ENCODE assay signal across 8 cellular contexts in the genomic region with DNA sequence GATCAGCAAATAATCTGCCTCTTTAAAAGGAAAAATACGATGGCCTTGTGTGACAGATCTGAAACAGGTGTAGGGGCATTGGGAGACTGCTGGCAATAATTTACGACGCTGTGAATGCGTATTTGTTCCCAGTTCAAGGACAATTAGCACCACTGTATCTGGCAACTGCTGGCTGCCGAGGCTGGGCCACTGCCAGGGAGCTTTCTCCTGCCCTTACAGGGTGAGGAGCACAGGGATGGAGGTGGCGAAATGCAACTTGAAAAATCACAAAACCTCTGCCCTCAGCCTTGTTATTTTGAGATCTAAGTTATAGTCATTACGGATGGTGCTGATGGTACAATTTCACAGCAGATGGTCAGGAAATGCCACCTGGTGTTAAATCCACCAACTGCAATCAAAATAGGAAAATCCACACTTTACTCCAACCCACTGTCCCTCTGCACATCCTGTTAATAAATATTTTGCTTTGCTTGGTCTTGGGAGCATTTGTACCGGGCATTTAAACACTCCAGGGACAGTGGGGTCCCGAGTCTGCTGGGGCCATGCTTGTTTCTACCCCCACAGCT. TPM values are rescaled to one million over a fixed set of nuclear protein-coding genes. Genes with fewer than 3 reads are reported as not detected.
DNase-seq lines count a peak whose midpoint lies in the region; ATAC-seq and TF ChIP-seq lines count a peak whose summit lies in the region.

No MANE protein-coding gene starts in this region.

- ATAC-seq in activated CD8-positive, alpha-beta T cell treated with anti-CD3 and anti-CD28 coated beads for 36 hours = no peak
- no peak for ATAC-seq in HG03469 (IDR thresholded peaks at IDR 0.05; ENCODE audit: unreplicated experiment)

- DNase-seq in AG10803 (ENCODE audit: low read depth) (no peak), NCI-H1092 treated with DMSO at 0.1 percent for 48 hours (lab: John Stamatoyannopoulos, UW) (peak; percentile 45), astrocyte of the cerebellum (ENCODE audit: low read depth) (no peak), kidney epithelial cell (ENCODE audit: low read depth) (no peak), HUDEP-2 (lab: John Stamatoyannopoulos, UW; ENCODE audit: unreplicated experiment in 76 of 76) (no peak)
- DNase-seq in activated CD8-positive, alpha-beta T cell treated with anti-CD3 and anti-CD28 coated beads for 36 hours = no peak
- no peak for DNase-seq in stimulated activated CD4-positive, alpha-beta T cell treated with anti-CD3 and anti-CD28 coated beads, Interleukin-2, amount 100 ng/mL, for 48 hours

- no peaks in the 10 kb centered on the region for H3K9me3 Mint-ChIP-seq in activated CD8-positive, alpha-beta T cell treated with anti-CD3 and anti-CD28 coated beads for 36 hours

- intact Hi-C loops in activated CD8-positive, alpha-beta T cell treated with anti-CD3 and anti-CD28 coated beads for 36 hours (cut with micrococcal nuclease) = no loop called here

- no peaks in the 10 kb centered on the region for H3K36me3 Mint-ChIP-seq in activated CD8-positive, alpha-beta T cell treated with anti-CD3 and anti-CD28 coated beads for 36 hours (ENCODE audit: low read depth)

- H3K36me3 ChIP-seq in kidney epithelial cell (ENCODE audit: control insufficient read depth, insufficient read depth, low read length) = no peaks in the 10 kb centered on the region

- no peak overlapping the region for H3K4me3 Mint-ChIP-seq in activated CD8-positive, alpha-beta T cell treated with anti-CD3 and anti-CD28 coated beads for 36 hours

- H3K4me3 ChIP-seq in AG10803 (ENCODE audit: low read length) (no peak overlapping the region), astrocyte of the cerebellum (ENCODE audit: low read depth, low read length) (no peak overlapping the region), kidney epithelial cell (ENCODE audit: low read depth, low read length) (no peak overlapping the region)

- CTCF ChIA-PET in activated CD8-positive, alpha-beta T cell treated with anti-CD3 and anti-CD28 coated beads for 36 hours (lab: Charles Lee) = no interaction called here

- POLR2A ChIA-PET in activated CD8-positive, alpha-beta T cell treated with anti-CD3 and anti-CD28 coated beads for 36 hours (lab: Charles Lee) = no interaction called here

- no peaks in the 10 kb centered on the region for H3K4me1 Mint-ChIP-seq in activated CD8-positive, alpha-beta T cell treated with anti-CD3 and anti-CD28 coated beads for 36 hours (ENCODE audit: low read depth)

- no peaks in the 10 kb centered on the region for H3K27me3 ChIP-seq in kidney epithelial cell (ENCODE audit: control insufficient read depth, insufficient read depth, low read length)

- no peaks in the 10 kb centered on the region for H3K27me3 Mint-ChIP-seq in activated CD8-positive, alpha-beta T cell treated with anti-CD3 and anti-CD28 coated beads for 36 hours

- peak; percentile 40 for TF ChIP-seq CTCF in AG10803 (conservative IDR thresholded peaks at IDR 0.05; ENCODE audit: low read length)
- peak; percentile 51 for TF ChIP-seq CTCF in astrocyte of the cerebellum (IDR thresholded peaks at IDR 0.05; ENCODE audit: low read depth, low read length, missing control alignments)
- peak; percentile 41 for TF ChIP-seq CTCF in kidney epithelial cell (IDR thresholded peaks at IDR 0.05; ENCODE audit: insufficient read depth, low read length, poor library complexity, severe bottlenecking)
- no peak for TF ChIP-seq CTCF in activated CD8-positive, alpha-beta T cell treated with anti-CD3 and anti-CD28 coated beads for 36 hours (IDR thresholded peaks at IDR 0.05)

- in situ Hi-C loops in astrocyte of the cerebellum (cut with HindIII; ENCODE audit: low sequenced_read_pairs) = no loop called here

- no peak overlapping the region for H3K27ac Mint-ChIP-seq in activated CD8-positive, alpha-beta T cell treated with anti-CD3 and anti-CD28 coated beads for 36 hours

RNA-seq across cellular contexts. Expression of a gene that starts 6.4 kb away (rescaled TPM):
- total RNA-seq in kidney epithelial cell = 0.42 and 0.75 TPM in 2 replicates
- under 1 TPM; 0.09 to 0.11 TPM for total RNA-seq in activated CD8-positive, alpha-beta T cell treated with anti-CD3 and anti-CD28 coated beads for 36 hours

RNA-seq across cellular contexts. Expression of a gene that starts 20.9 kb away (rescaled TPM):
- 70.9 and 73.6 TPM in 2 replicates for total RNA-seq in kidney epithelial cell
- total RNA-seq in activated CD8-positive, alpha-beta T cell treated with anti-CD3 and anti-CD28 coated beads for 36 hours = 10 to 100 TPM; 36.1 to 36.6 TPM
